Comparison of ENCODE assay signal across 8 cellular contexts in the genomic region with DNA sequence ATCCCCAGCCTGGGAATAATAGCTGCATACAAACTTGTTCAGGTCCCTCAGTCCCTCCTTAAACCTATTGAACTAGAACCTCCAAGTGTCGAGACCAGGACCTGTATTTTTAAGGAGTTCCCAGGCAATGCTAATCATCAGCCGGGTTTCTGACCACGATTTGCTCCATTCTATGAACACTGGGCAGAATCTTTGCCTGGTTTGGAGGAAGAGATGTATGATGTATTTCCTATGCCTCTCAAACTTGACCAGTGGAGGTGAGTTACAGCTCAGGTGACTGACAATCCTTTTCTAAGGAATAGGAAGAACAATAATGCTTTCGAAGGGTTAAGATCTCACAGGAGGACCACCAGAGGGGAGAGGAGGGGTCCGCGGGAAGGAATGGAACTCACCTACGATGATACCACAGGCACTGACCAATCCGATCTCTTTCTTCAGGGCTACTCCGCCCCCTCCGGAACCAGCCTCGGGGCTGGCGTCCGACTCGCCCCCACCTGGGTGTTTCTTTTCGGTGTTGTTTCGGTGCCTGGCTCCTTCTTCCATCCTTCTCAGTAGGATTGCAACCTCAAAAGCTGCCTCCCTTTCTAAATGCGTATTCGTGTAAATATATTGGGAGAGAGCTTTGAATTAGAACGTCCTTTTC. TPM values are rescaled to one million over a fixed set of nuclear protein-coding genes. Genes with fewer than 3 reads are reported as not detected.
DNase-seq lines count a peak whose midpoint lies in the region; ATAC-seq and TF ChIP-seq lines count a peak whose summit lies in the region.

No MANE protein-coding gene starts in this region.

- TF ChIP-seq CTCF in SU-DHL-6 (IDR thresholded peaks at IDR 0.05; ENCODE audit: insufficient read depth, low read length, poor library complexity, severe bottlenecking) (no peak), colonic mucosa (IDR thresholded peaks at IDR 0.05) (no peak), lower leg skin (IDR thresholded peaks at IDR 0.05) (no peak)

- no peaks in the 10 kb centered on the region for H4K20me1 ChIP-seq in SU-DHL-6 (ENCODE audit: low read depth, low read length)

- H3K4me2 ChIP-seq in SU-DHL-6 (ENCODE audit: low read depth, low read length, poor library complexity, severe bottlenecking), result peak overlapping the region; percentile 57

- no peak overlapping the region for H3K9ac ChIP-seq in SU-DHL-6 (ENCODE audit: low read length)
- peak overlapping the region; percentile 51 to 66 for H3K9ac ChIP-seq in colonic mucosa (ENCODE audit: low read depth in 2 of 2, low read length in 2 of 2)

- in situ Hi-C loops in HAP-1 (cut with MboI; ENCODE audit: low sequenced_read_pairs), result no loop called here

- no peaks in the 10 kb centered on the region for H3K9me2 ChIP-seq in SU-DHL-6 (replicated peaks; ENCODE audit: insufficient read depth, low read length)

- H3K27me3 ChIP-seq in HAP-1 (ENCODE audit: low read depth) (peaks cover 3% of the 10 kb centered on the region; the same call in 1 of the 2 replicates), SU-DHL-6 (ENCODE audit: low read length) (peaks cover 4% of the 10 kb centered on the region; the same call in 1 of the 2 replicates), colonic mucosa (no peaks in the 10 kb centered on the region)

- intact Hi-C loops in colonic mucosa (cut with DNase I) (no loop called here), lower leg skin (cut with DNase I; ENCODE audit: low total_unique reads) (no loop called here)

- peak overlapping the region; percentile 44 for H2AFZ ChIP-seq in SU-DHL-6 (ENCODE audit: low read depth, low read length, severe bottlenecking)

- H3K4me3 ChIP-seq in HAP-1, result peak overlapping the region; percentile 31
- peak overlapping the region; percentile 38 for H3K4me3 ChIP-seq in SU-DHL-6 (ENCODE audit: insufficient read depth, low read length, poor library complexity, severe bottlenecking)
- peak overlapping the region; percentile 48 for H3K4me3 ChIP-seq in colonic mucosa
- H3K4me3 ChIP-seq in lower leg skin (ENCODE audit: low read depth, poor library complexity, severe bottlenecking), result peak overlapping the region; percentile 41

- H3K9me3 ChIP-seq in HAP-1 (no peaks in the 10 kb centered on the region), SU-DHL-6 (ENCODE audit: insufficient read depth, low read length) (no peaks in the 10 kb centered on the region), colonic mucosa (no peaks in the 10 kb centered on the region)

- peaks cover 7% of the 10 kb centered on the region for H3K4me1 ChIP-seq in HAP-1
- H3K4me1 ChIP-seq in colonic mucosa, result no peaks in the 10 kb centered on the region

- no peaks in the 10 kb centered on the region for H3K79me2 ChIP-seq in SU-DHL-6 (ENCODE audit: insufficient read depth, low read length)

- no peak overlapping the region for H3K27ac ChIP-seq in SU-DHL-6 (ENCODE audit: low read depth, low read length)
- no peak overlapping the region for H3K27ac ChIP-seq in colonic mucosa

- WGBS in lower leg skin, 2 donors, result 2% methylated on average over 19 of the region's 19 CpGs

- H3F3A ChIP-seq in SU-DHL-6 (ENCODE audit: insufficient read depth), result no peaks in the 10 kb centered on the region

- ATAC-seq in HG02852 (IDR thresholded peaks at IDR 0.05; ENCODE audit: unreplicated experiment), result no peak

- TF ChIP-seq POLR2A in lower leg skin (IDR thresholded peaks at IDR 0.05), result no peak

- DNase-seq in HAP-1 (ENCODE audit: low spot score in 2 of 2), result peak in 1 of 2 experiments; percentile 53
- peak; percentile 84 for DNase-seq in colonic mucosa
- peak in 1 of 2 donors; percentile 87 for DNase-seq in lower leg skin (ENCODE audit: low spot score in 2 of 2)
- peak; percentile 13 to 29 for DNase-seq in stimulated activated CD8-positive, alpha-beta memory T cell treated with anti-CD3 and anti-CD28 coated beads, Interleukin-2, amount 100 ng/mL, for 48 hours (ENCODE audit: low read depth in 2 of 2)
- no peak for DNase-seq in AG08396 (ENCODE audit: low spot score)
- DNase-seq in NK-92 (lab: John Stamatoyannopoulos, UW; ENCODE audit: unreplicated experiment), result no peak

- H3K36me3 ChIP-seq in HAP-1 (replicated peaks) (no peaks in the 10 kb centered on the region), SU-DHL-6 (ENCODE audit: low read length) (no peaks in the 10 kb centered on the region), colonic mucosa (no peaks in the 10 kb centered on the region)

RNA-seq across cellular contexts. Expression of a gene that starts 1.0 kb away (rescaled TPM):
- total RNA-seq in colonic mucosa, result 10 to 100 TPM; 21.5 to 23.8 TPM
- total RNA-seq in lower leg skin, result 10 to 100 TPM; 32.4 to 67.4 (median 42.9) TPM

RNA-seq across cellular contexts. Expression of a gene that starts 55.2 kb away (rescaled TPM):
- total RNA-seq in colonic mucosa (not detected), lower leg skin (under 1 TPM in 1 of 4 donors, not detected in 3; 0.59 TPM)

Comparison
In these comparisons a context has a peak if more than half of its experiments do, and no peak if none do; other contexts are left out.
1. DNase-seq: peak in colonic mucosa (single experiment) and stimulated activated CD8-positive, alpha-beta memory T cell treated with anti-CD3 and anti-CD28 coated beads, Interleukin-2, amount 100 ng/mL, for 48 hours (2 of 2); none in AG08396 (single experiment) and NK-92 (single experiment).
2. Peak in every context shown above with its lines, with median percentiles within 50 percentile points of each other: H3K4me3 ChIP-seq.